1 cellular context compared by ENCODE assay signal in the genomic region with DNA sequence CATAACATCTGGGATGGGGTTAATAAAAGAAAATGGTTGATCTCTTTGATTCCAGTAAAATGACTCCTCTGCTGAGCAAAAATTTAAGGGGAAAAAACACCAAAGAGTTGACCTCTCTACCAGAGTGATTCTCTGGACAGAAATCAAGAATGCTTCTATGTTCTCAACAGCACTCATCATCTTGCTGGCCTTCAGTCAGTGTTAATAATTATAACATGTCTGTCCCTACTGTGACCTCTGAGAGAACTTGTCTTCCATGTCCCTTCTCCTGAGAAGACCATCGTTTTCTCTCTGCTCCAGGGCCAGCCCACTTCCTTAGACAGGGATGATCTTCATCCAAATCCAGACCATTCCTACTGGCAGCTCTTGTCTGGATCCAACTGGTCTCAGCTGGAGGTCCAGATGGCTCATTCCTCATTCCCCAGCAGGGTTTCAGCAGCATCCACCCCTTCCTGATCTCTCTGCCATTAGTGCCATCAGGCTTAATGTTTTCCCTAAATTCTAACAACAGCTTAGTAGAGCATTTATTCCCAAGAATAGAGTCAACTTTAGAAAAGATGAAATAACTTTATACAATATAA.
TF ChIP-seq lines count a peak whose summit lies in the region.

No MANE protein-coding gene starts in this region.

TF ChIP-seq in SK-N-SH treated with all-trans-retinoic acid at 6 μM for 48 hours, 23 proteins besides CTCF, POLR2A, EP300 and RAD21 (continued from another document):
- TF ChIP-seq, protein P1, sequence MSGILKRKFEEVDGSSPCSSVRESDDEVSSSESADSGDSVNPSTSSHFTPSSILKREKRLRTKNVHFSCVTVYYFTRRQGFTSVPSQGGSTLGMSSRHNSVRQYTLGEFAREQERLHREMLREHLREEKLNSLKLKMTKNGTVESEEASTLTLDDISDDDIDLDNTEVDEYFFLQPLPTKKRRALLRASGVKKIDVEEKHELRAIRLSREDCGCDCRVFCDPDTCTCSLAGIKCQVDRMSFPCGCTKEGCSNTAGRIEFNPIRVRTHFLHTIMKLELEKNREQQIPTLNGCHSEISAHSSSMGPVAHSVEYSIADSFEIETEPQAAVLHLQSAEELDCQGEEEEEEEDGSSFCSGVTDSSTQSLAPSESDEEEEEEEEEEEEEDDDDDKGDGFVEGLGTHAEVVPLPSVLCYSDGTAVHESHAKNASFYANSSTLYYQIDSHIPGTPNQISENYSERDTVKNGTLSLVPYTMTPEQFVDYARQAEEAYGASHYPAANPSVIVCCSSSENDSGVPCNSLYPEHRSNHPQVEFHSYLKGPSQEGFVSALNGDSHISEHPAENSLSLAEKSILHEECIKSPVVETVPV (CRISPR knock-in tag; IDR thresholded peaks at IDR 0.05) = no peak
- TF ChIP-seq RARB (CRISPR knock-in tag; IDR thresholded peaks at IDR 0.05) (no peak), CSDC2 (CRISPR knock-in tag; IDR thresholded peaks at IDR 0.05) (no peak), GLIS3 (CRISPR knock-in tag; IDR thresholded peaks at IDR 0.05) (no peak), ZFP3 (CRISPR knock-in tag; IDR thresholded peaks at IDR 0.05) (no peak), BACH2 (CRISPR knock-in tag; IDR thresholded peaks at IDR 0.05; ENCODE audit: borderline replicate concordance) (no peak), ZNF8 (CRISPR knock-in tag; IDR thresholded peaks at IDR 0.05) (no peak), TOX (CRISPR knock-in tag; IDR thresholded peaks at IDR 0.05; ENCODE audit: borderline replicate concordance) (no peak), ESRRG (CRISPR knock-in tag; IDR thresholded peaks at IDR 0.05) (no peak), OSR1 (CRISPR knock-in tag; IDR thresholded peaks at IDR 0.05) (no peak), TCF4 (CRISPR knock-in tag; IDR thresholded peaks at IDR 0.05; ENCODE audit: borderline replicate concordance) (no peak), SNAI2 (CRISPR knock-in tag; IDR thresholded peaks at IDR 0.05) (no peak), ISL1 (CRISPR knock-in tag; IDR thresholded peaks at IDR 0.05) (no peak)
- TF ChIP-seq, protein P2, sequence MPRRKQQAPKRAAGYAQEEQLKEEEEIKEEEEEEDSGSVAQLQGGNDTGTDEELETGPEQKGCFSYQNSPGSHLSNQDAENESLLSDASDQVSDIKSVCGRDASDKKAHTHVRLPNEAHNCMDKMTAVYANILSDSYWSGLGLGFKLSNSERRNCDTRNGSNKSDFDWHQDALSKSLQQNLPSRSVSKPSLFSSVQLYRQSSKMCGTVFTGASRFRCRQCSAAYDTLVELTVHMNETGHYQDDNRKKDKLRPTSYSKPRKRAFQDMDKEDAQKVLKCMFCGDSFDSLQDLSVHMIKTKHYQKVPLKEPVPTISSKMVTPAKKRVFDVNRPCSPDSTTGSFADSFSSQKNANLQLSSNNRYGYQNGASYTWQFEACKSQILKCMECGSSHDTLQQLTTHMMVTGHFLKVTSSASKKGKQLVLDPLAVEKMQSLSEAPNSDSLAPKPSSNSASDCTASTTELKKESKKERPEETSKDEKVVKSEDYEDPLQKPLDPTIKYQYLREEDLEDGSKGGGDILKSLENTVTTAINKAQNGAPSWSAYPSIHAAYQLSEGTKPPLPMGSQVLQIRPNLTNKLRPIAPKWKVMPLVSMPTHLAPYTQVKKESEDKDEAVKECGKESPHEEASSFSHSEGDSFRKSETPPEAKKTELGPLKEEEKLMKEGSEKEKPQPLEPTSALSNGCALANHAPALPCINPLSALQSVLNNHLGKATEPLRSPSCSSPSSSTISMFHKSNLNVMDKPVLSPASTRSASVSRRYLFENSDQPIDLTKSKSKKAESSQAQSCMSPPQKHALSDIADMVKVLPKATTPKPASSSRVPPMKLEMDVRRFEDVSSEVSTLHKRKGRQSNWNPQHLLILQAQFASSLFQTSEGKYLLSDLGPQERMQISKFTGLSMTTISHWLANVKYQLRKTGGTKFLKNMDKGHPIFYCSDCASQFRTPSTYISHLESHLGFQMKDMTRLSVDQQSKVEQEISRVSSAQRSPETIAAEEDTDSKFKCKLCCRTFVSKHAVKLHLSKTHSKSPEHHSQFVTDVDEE (CRISPR knock-in tag; IDR thresholded peaks at IDR 0.05) = no peak
